ENCODE assay signal across 23 cellular contexts in the genomic region with DNA sequence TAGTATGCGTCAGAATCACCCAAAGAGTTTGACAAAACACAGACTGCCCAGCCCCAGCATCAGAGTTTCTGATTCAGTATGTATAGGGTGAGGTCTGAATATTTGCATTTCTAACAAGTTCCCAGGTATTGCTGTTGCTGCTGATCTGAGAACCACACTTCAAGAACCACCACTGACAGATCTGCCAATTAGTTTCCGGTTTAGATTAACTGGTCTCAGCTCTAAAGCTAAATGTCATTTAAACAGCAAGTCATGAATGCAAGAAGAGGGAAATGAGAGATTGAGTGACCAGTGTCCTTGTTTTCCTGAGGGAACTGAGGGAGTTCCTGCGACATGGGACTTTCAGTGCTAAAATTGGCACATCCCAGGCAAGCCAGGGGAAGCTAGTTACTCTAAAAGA.
DNase-seq lines count a peak whose midpoint lies in the region; ATAC-seq and TF ChIP-seq lines count a peak whose summit lies in the region.
"Had no signal": no experiment of that assay in that cellular context is flagged by ENCODE, and none has a peak within 500 bp of the region (broad histone marks: within the 10 kb centered on the region; RNA-seq: fewer than 3 reads in every experiment).

No MANE protein-coding gene starts in this region.

- ATAC-seq in GM19025 (IDR thresholded peaks at IDR 0.05; ENCODE audit: low read depth, unreplicated experiment) (peak; percentile 92), HG02610 (IDR thresholded peaks at IDR 0.05; ENCODE audit: unreplicated experiment) (peak; percentile 98), HG03460 (IDR thresholded peaks at IDR 0.05; ENCODE audit: unreplicated experiment) (peak; percentile 59)
- ATAC-seq: activated CD4-positive, alpha-beta T cell treated with anti-CD3 and anti-CD28 coated beads for 36 hours; activated CD8-positive, alpha-beta memory T cell treated with anti-CD3 and anti-CD28 coated beads, Interleukin-2, amount 10 ng/mL, durations not matched to agents 7 days and 5 days; lower lobe of right lung; Right ventricle myocardium inferior; stimulated activated naive CD8-positive, alpha-beta T cell treated with anti-CD3 and anti-CD28 coated beads, Interleukin-15, Interleukin-2, amounts not matched to agents 100 U/mL and 50 U/mL, for 24 hours had no signal

- DNase-seq in renal cortical epithelial cell (ENCODE audit: low read depth) (peak; percentile 18), D341Med (ENCODE audit: low spot score) (no peak), NCI-H226 (no peak), chondrocyte (ENCODE audit: low spot score) (no peak)
- DNase-seq: activated CD4-positive, alpha-beta T cell treated with anti-CD3 and anti-CD28 coated beads for 36 hours; activated CD8-positive, alpha-beta memory T cell treated with anti-CD3 and anti-CD28 coated beads, Interleukin-2, amount 10 ng/mL, durations not matched to agents 7 days and 5 days; CD8-positive, alpha-beta memory T cell; cerebellar nuclear complex; DMS79; hippocampal formation; islet precursor cell; lower lobe of right lung; NCI-H146; NCI-H748 treated with DMSO at 0.1 percent for 48 hours; OCI-M1; small intestine; stimulated activated naive CD8-positive, alpha-beta T cell treated with anti-CD3 and anti-CD28 coated beads, Interleukin-15, Interleukin-2, amounts not matched to agents 100 U/mL and 50 U/mL, for 24 hours; transverse colon had no signal

- no peak for TF ChIP-seq CTCF in chondrocyte (IDR thresholded peaks at IDR 0.05)

- H3K27me3 Mint-ChIP-seq in chondrocyte (ENCODE audit: low read depth) = no peaks in the 10 kb centered on the region
- H3K27me3 Mint-ChIP-seq: activated CD4-positive, alpha-beta T cell treated with anti-CD3 and anti-CD28 coated beads for 36 hours; activated CD8-positive, alpha-beta memory T cell treated with anti-CD3 and anti-CD28 coated beads, Interleukin-2, amount 10 ng/mL, durations not matched to agents 7 days and 5 days; activated naive CD8-positive, alpha-beta T cell; CD8-positive, alpha-beta memory T cell had no signal

- peaks cover 20% of the 10 kb centered on the region for H3K4me1 Mint-ChIP-seq in chondrocyte (ENCODE audit: low read depth)
- H3K4me1 Mint-ChIP-seq: activated CD4-positive, alpha-beta T cell treated with anti-CD3 and anti-CD28 coated beads for 36 hours; activated CD8-positive, alpha-beta memory T cell treated with anti-CD3 and anti-CD28 coated beads, Interleukin-2, amount 10 ng/mL, durations not matched to agents 7 days and 5 days; CD8-positive, alpha-beta memory T cell had no signal

- H3K9me3 Mint-ChIP-seq in chondrocyte (ENCODE audit: low read depth) = no peaks in the 10 kb centered on the region

- no peak overlapping the region for H3K4me3 Mint-ChIP-seq in chondrocyte (ENCODE audit: unreplicated experiment)
- H3K4me3 Mint-ChIP-seq: activated CD4-positive, alpha-beta T cell treated with anti-CD3 and anti-CD28 coated beads for 36 hours; activated CD8-positive, alpha-beta memory T cell treated with anti-CD3 and anti-CD28 coated beads, Interleukin-2, amount 10 ng/mL, durations not matched to agents 7 days and 5 days; activated naive CD8-positive, alpha-beta T cell; CD8-positive, alpha-beta memory T cell had no signal

- H3K36me3 Mint-ChIP-seq in chondrocyte (ENCODE audit: low read depth) = no peaks in the 10 kb centered on the region
- H3K36me3 Mint-ChIP-seq: activated CD8-positive, alpha-beta memory T cell treated with anti-CD3 and anti-CD28 coated beads, Interleukin-2, amount 10 ng/mL, durations not matched to agents 7 days and 5 days; activated naive CD8-positive, alpha-beta T cell; CD8-positive, alpha-beta memory T cell had no signal

- H3K27ac Mint-ChIP-seq in chondrocyte (ENCODE audit: unreplicated experiment) = no peak overlapping the region
- H3K27ac Mint-ChIP-seq: activated CD4-positive, alpha-beta T cell treated with anti-CD3 and anti-CD28 coated beads for 36 hours; activated CD8-positive, alpha-beta memory T cell treated with anti-CD3 and anti-CD28 coated beads, Interleukin-2, amount 10 ng/mL, durations not matched to agents 7 days and 5 days; activated naive CD8-positive, alpha-beta T cell; CD8-positive, alpha-beta memory T cell had no signal
